Comparison of ENCODE assay signal across 24 cellular contexts in genomic region chr22:47411006-47411405, GRCh38.
"Had no signal": no experiment of that assay in that cellular context is flagged by ENCODE, and none has a peak within 500 bp of the region (broad histone marks: within the 10 kb centered on the region; RNA-seq: fewer than 3 reads in every experiment).

No MANE protein-coding gene starts in this region.

- DNase-seq: effector CD8-positive, alpha-beta T cell; endodermal cell; foreskin fibroblast; gastrocnemius medialis; left cardiac atrium; left ventricle myocardium inferior; mammary epithelial cell; mesendoderm; naive thymus-derived CD8-positive, alpha-beta T cell; nephron progenitor cell; right lobe of liver; small intestine; stimulated activated CD4-positive, alpha-beta T cell treated with anti-CD3 and anti-CD28 coated beads, Interleukin-12 subunit alpha, Interleukin-12 subunit beta, amount 100 ng/mL, for 4 hours; stimulated activated CD4-positive, alpha-beta T cell treated with anti-CD3 and anti-CD28 coated beads, Interleukin-1b, Interleukin-23, amount 100 ng/mL, for 48 hours; stimulated activated CD4-positive, alpha-beta T cell treated with anti-CD3 and anti-CD28 coated beads, Interleukin-4, amount 100 ng/mL, for 24 hours; stimulated activated naive CD4-positive, alpha-beta T cell treated with Interleukin-2 at 50 U/mL for 16 hours; stomach; testis; tibial artery; upper lobe of left lung; uterus had no signal

- H3K9me3 Mint-ChIP-seq: stimulated activated effector memory CD8-positive, alpha-beta T cell treated with anti-CD3 and anti-CD28 coated beads, Interleukin-12 subunit alpha, Interleukin-12 subunit beta, amount 100 ng/mL, for 72 hours had no signal

- H3K27me3 Mint-ChIP-seq: progenitor cell of endocrine pancreas had no signal

- H3K4me3 Mint-ChIP-seq: endodermal cell; naive thymus-derived CD8-positive, alpha-beta T cell; nephron progenitor cell; stimulated activated effector memory CD8-positive, alpha-beta T cell treated with anti-CD3 and anti-CD28 coated beads, Interleukin-12 subunit alpha, Interleukin-12 subunit beta, amount 100 ng/mL, for 72 hours had no signal

- ATAC-seq: esophagus mucosa; gastrocnemius medialis; left cardiac atrium; naive thymus-derived CD8-positive, alpha-beta T cell; right lobe of liver; stimulated activated effector memory CD8-positive, alpha-beta T cell treated with anti-CD3 and anti-CD28 coated beads, Interleukin-12 subunit alpha, Interleukin-12 subunit beta, amount 100 ng/mL, for 72 hours had no signal

- H3K4me1 Mint-ChIP-seq: endodermal cell; naive thymus-derived CD8-positive, alpha-beta T cell; nephron progenitor cell had no signal

- H3K27ac Mint-ChIP-seq: endodermal cell; naive thymus-derived CD8-positive, alpha-beta T cell; nephron progenitor cell; progenitor cell of endocrine pancreas; stimulated activated effector memory CD8-positive, alpha-beta T cell treated with anti-CD3 and anti-CD28 coated beads, Interleukin-12 subunit alpha, Interleukin-12 subunit beta, amount 100 ng/mL, for 72 hours had no signal

- H3K36me3 Mint-ChIP-seq: naive thymus-derived CD8-positive, alpha-beta T cell; stimulated activated effector memory CD8-positive, alpha-beta T cell treated with anti-CD3 and anti-CD28 coated beads, Interleukin-12 subunit alpha, Interleukin-12 subunit beta, amount 100 ng/mL, for 72 hours had no signal
